1 cellular context compared by ENCODE assay signal in the genomic region with DNA sequence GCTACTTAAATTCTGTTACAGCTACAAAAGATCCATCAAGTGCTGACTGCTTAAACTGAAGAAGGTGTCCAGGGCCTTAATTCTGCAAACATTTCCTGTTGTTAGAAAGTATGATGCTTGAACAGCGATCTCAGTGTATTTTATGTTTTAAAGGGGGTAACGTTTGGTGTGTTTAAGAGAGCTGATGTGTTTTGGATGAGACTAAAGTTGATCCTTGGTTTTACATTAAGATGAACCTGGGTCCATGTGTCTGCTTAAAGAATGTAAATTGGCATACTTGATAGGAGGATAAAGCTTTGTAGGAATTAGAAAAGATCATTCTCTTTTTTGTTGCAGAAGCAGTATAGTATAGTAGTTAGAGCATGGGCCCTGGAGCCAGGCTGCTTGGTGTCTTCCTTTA.
TF ChIP-seq lines count a peak whose summit lies in the region.

No MANE protein-coding gene starts in this region.

TF ChIP-seq in SK-N-SH treated with all-trans-retinoic acid at 6 μM for 48 hours, 23 proteins besides CTCF, POLR2A, EP300 and RAD21 (continued from another document):
- TF ChIP-seq, protein P1, sequence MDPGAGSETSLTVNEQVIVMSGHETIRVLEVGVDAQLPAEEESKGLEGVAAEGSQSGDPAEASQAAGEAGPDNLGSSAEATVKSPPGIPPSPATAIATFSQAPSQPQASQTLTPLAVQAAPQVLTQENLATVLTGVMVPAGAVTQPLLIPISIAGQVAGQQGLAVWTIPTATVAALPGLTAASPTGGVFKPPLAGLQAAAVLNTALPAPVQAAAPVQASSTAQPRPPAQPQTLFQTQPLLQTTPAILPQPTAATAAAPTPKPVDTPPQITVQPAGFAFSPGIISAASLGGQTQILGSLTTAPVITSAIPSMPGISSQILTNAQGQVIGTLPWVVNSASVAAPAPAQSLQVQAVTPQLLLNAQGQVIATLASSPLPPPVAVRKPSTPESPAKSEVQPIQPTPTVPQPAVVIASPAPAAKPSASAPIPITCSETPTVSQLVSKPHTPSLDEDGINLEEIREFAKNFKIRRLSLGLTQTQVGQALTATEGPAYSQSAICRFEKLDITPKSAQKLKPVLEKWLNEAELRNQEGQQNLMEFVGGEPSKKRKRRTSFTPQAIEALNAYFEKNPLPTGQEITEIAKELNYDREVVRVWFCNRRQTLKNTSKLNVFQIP (CRISPR knock-in tag; IDR thresholded peaks at IDR 0.05; ENCODE audit: borderline replicate concordance, low read depth), result no peak
- TF ChIP-seq, protein P2, sequence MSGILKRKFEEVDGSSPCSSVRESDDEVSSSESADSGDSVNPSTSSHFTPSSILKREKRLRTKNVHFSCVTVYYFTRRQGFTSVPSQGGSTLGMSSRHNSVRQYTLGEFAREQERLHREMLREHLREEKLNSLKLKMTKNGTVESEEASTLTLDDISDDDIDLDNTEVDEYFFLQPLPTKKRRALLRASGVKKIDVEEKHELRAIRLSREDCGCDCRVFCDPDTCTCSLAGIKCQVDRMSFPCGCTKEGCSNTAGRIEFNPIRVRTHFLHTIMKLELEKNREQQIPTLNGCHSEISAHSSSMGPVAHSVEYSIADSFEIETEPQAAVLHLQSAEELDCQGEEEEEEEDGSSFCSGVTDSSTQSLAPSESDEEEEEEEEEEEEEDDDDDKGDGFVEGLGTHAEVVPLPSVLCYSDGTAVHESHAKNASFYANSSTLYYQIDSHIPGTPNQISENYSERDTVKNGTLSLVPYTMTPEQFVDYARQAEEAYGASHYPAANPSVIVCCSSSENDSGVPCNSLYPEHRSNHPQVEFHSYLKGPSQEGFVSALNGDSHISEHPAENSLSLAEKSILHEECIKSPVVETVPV (CRISPR knock-in tag; IDR thresholded peaks at IDR 0.05), result no peak
- TF ChIP-seq PPARA (CRISPR knock-in tag; IDR thresholded peaks at IDR 0.05; ENCODE audit: borderline replicate concordance) (no peak), OSR1 (CRISPR knock-in tag; IDR thresholded peaks at IDR 0.05) (no peak), TOX (CRISPR knock-in tag; IDR thresholded peaks at IDR 0.05; ENCODE audit: borderline replicate concordance) (no peak), ISL1 (CRISPR knock-in tag; IDR thresholded peaks at IDR 0.05) (no peak), ZNF70 (CRISPR knock-in tag; IDR thresholded peaks at IDR 0.05) (no peak), ZFP3 (CRISPR knock-in tag; IDR thresholded peaks at IDR 0.05) (no peak), GLIS3 (CRISPR knock-in tag; IDR thresholded peaks at IDR 0.05) (no peak)
